Comparison of ENCODE assay signal across 28 cellular contexts in genomic region chr9:33893861-33894260, GRCh38.
"Had no signal": no experiment of that assay in that cellular context is flagged by ENCODE, and none has a peak within 500 bp of the region (broad histone marks: within the 10 kb centered on the region; RNA-seq: fewer than 3 reads in every experiment).

No MANE protein-coding gene starts in this region.

- H3K27ac ChIP-seq: brain microvascular endothelial cell, colonic mucosa, epithelial cell of prostate, esophagus squamous epithelium, gastroesophageal sphincter, WERI-Rb-1 had no signal

- H3K4me1 ChIP-seq: colonic mucosa, esophagus squamous epithelium had no signal

- H3K4me3 Mint-ChIP-seq: activated B cell treated with CpG ODN at 0.5 μM for 24 hours; activated CD4-positive, alpha-beta memory T cell treated with anti-CD3 and anti-CD28 coated beads, Interleukin-2, amount 10 ng/mL, durations not matched to agents 7 days and 5 days; activated CD4-positive, alpha-beta T cell treated with anti-CD3 and anti-CD28 coated beads, Interleukin-2, amount 10 ng/mL, durations not matched to agents 24 days and 14 days; activated naive CD8-positive, alpha-beta T cell; activated T-cell treated with anti-CD3 and anti-CD28 coated beads, Interleukin-2, amount 50 U/mL, for 24 hours; activated T-cell treated with anti-CD3 and anti-CD28 coated beads, Interleukin-2, amount 50 U/mL, for 72 hours; T-helper 17 cell; T-helper 2 cell treated with Interferon-gamma antibody and Interleukin-4, amounts not matched to agents 5 μg/mL and 100 μg/mL, for 36 hours had no signal

- H3K27me3 ChIP-seq: brain microvascular endothelial cell, colonic mucosa, esophagus squamous epithelium, gastroesophageal sphincter had no signal

- H3K27ac Mint-ChIP-seq: activated B cell treated with CpG ODN at 0.5 μM for 24 hours; activated CD4-positive, alpha-beta memory T cell treated with anti-CD3 and anti-CD28 coated beads, Interleukin-2, amount 10 ng/mL, durations not matched to agents 7 days and 5 days; activated CD4-positive, alpha-beta T cell treated with anti-CD3 and anti-CD28 coated beads, Interleukin-2, amount 10 ng/mL, durations not matched to agents 24 days and 14 days; activated naive CD8-positive, alpha-beta T cell; activated T-cell treated with anti-CD3 and anti-CD28 coated beads, Interleukin-2, amount 50 U/mL, for 72 hours; T-helper 17 cell; T-helper 2 cell treated with Interferon-gamma antibody and Interleukin-4, amounts not matched to agents 5 μg/mL and 100 μg/mL, for 36 hours had no signal

- H3K9me3 ChIP-seq: colonic mucosa, esophagus squamous epithelium, gastroesophageal sphincter had no signal

- H3K4me1 Mint-ChIP-seq: activated CD4-positive, alpha-beta memory T cell treated with anti-CD3 and anti-CD28 coated beads, Interleukin-2, amount 10 ng/mL, durations not matched to agents 7 days and 5 days had no signal

- DNase-seq: activated B cell treated with CpG ODN at 0.5 μM for 24 hours; activated CD4-positive, alpha-beta memory T cell treated with anti-CD3 and anti-CD28 coated beads, Interleukin-2, amount 10 ng/mL, durations not matched to agents 7 days and 5 days; activated CD4-positive, alpha-beta T cell treated with anti-CD3 and anti-CD28 coated beads, Interleukin-2, amount 10 ng/mL, durations not matched to agents 24 days and 14 days; activated CD4-positive, alpha-beta T cell treated with anti-CD3 and anti-CD28 coated beads, Interleukin-2, amount 50 U/mL, for 4 hours; activated CD8-positive, alpha-beta memory T cell treated with anti-CD3 and anti-CD28 coated beads, Interleukin-2, amount 50 U/mL, for 48 hours; activated gamma-delta T cell; activated naive CD4-positive, alpha-beta T cell treated with anti-CD3 and anti-CD28 coated beads, Interleukin-2, amount 50 U/mL, for 16 hours; activated naive CD4-positive, alpha-beta T cell treated with Interleukin-2 at 50 U/mL for 16 hours; activated T-cell treated with anti-CD3 and anti-CD28 coated beads for 4 hours; activated T-cell treated with anti-CD3 and anti-CD28 coated beads, Interleukin-2, amount 50 U/mL, for 24 hours; activated T-cell treated with anti-CD3 and anti-CD28 coated beads, Interleukin-2, amount 50 U/mL, for 72 hours; amniotic stem cell; anterior cingulate cortex; brain microvascular endothelial cell; cerebellar nuclear complex; colonic mucosa; effector CD8-positive, alpha-beta T cell; esophagus squamous epithelium; foreskin melanocyte; T-helper 1 cell; T-helper 17 cell; T1000; WERI-Rb-1 had no signal

- H3K4me3 ChIP-seq: colonic mucosa, esophagus squamous epithelium, gastroesophageal sphincter had no signal

- H3K9me3 Mint-ChIP-seq: activated B cell treated with CpG ODN at 0.5 μM for 24 hours; activated CD4-positive, alpha-beta memory T cell treated with anti-CD3 and anti-CD28 coated beads, Interleukin-2, amount 10 ng/mL, durations not matched to agents 7 days and 5 days; activated CD4-positive, alpha-beta T cell treated with anti-CD3 and anti-CD28 coated beads, Interleukin-2, amount 10 ng/mL, durations not matched to agents 24 days and 14 days; activated T-cell treated with anti-CD3 and anti-CD28 coated beads, Interleukin-2, amount 50 U/mL, for 24 hours; activated T-cell treated with anti-CD3 and anti-CD28 coated beads, Interleukin-2, amount 50 U/mL, for 72 hours; T-helper 2 cell treated with Interferon-gamma antibody and Interleukin-4, amounts not matched to agents 5 μg/mL and 100 μg/mL, for 36 hours had no signal

- ATAC-seq: activated CD4-positive, CD25-positive, alpha-beta regulatory T cell treated with anti-CD3 and anti-CD28 coated beads, Interleukin-2, amount 50 U/mL, for 24 hours; activated T-cell treated with anti-CD3 and anti-CD28 coated beads, Interleukin-2, amount 50 U/mL, for 72 hours; gastroesophageal sphincter; T-helper 17 cell had no signal

- H3K36me3 ChIP-seq: colonic mucosa had no signal

- H3K27me3 Mint-ChIP-seq: activated B cell treated with CpG ODN at 0.5 μM for 24 hours; activated CD4-positive, alpha-beta memory T cell treated with anti-CD3 and anti-CD28 coated beads, Interleukin-2, amount 10 ng/mL, durations not matched to agents 7 days and 5 days; activated CD4-positive, alpha-beta T cell treated with anti-CD3 and anti-CD28 coated beads, Interleukin-2, amount 10 ng/mL, durations not matched to agents 24 days and 14 days; activated naive CD8-positive, alpha-beta T cell; activated T-cell treated with anti-CD3 and anti-CD28 coated beads, Interleukin-2, amount 50 U/mL, for 24 hours; T-helper 17 cell had no signal
